Comparison of ENCODE assay signal across 16 cellular contexts in genomic region chr9:126783958-126784357, GRCh38.
"Had no signal": no experiment of that assay in that cellular context is flagged by ENCODE, and none has a peak within 500 bp of the region (broad histone marks: within the 10 kb centered on the region; RNA-seq: fewer than 3 reads in every experiment).

No MANE protein-coding gene starts in this region.

- H3K27ac ChIP-seq: coronary artery, dorsolateral prefrontal cortex, ovary, skin epidermis, stomach, thoracic aorta had no signal

- DNase-seq: central memory CD4-positive, alpha-beta T cell; effector CD8-positive, alpha-beta T cell; kidney; left colon; mammary epithelial cell; natural killer cell; ovary; stimulated activated CD4-positive, alpha-beta T cell treated with anti-CD3 and anti-CD28 coated beads, Interleukin-12 subunit alpha, Interleukin-12 subunit beta, amount 100 ng/mL, for 4 hours; stimulated activated naive CD4-positive, alpha-beta T cell; stomach; trophoblast cell had no signal

- ATAC-seq: left colon, natural killer cell, sciatic nerve had no signal
